17 cellular contexts compared by ENCODE assay signal in genomic region chr19:41098762-41099161, GRCh38. TPM values are rescaled to one million over a fixed set of nuclear protein-coding genes. Genes with fewer than 3 reads are reported as not detected.
DNase-seq lines count a peak whose midpoint lies in the region; ATAC-seq and TF ChIP-seq lines count a peak whose summit lies in the region.
"Had no signal": no experiment of that assay in that cellular context is flagged by ENCODE, and none has a peak within 500 bp of the region (broad histone marks: within the 10 kb centered on the region; RNA-seq: fewer than 3 reads in every experiment).

No MANE protein-coding gene starts in this region.

- H3K4ac ChIP-seq in neuronal stem cell (ENCODE audit: low read length): no peak overlapping the region

- no peak overlapping the region for H3K27ac ChIP-seq in coronary artery
- no peak overlapping the region for H3K27ac ChIP-seq in neuronal stem cell (replicated peaks; ENCODE audit: low read length)
- H3K27ac ChIP-seq in ascending aorta: no peak overlapping the region

- no peak overlapping the region for H2BK15ac ChIP-seq in neuronal stem cell (ENCODE audit: low read length)

- no peak overlapping the region for H2BK120ac ChIP-seq in neuronal stem cell (ENCODE audit: low read depth, low read length)

- H3K14ac ChIP-seq in neuronal stem cell (ENCODE audit: low read length): no peak overlapping the region

- H2AFZ ChIP-seq in neuronal stem cell (ENCODE audit: low read length): no peak overlapping the region

- peak overlapping the region; percentile 72 for H4K8ac ChIP-seq in neuronal stem cell (ENCODE audit: low read depth, low read length)

- no peak overlapping the region for H3K18ac ChIP-seq in neuronal stem cell (ENCODE audit: low read length)

- peaks cover 0 to 1% of the 10 kb centered on the region in 2 donors for H3K9me3 ChIP-seq in neuronal stem cell (replicated peaks in 1 of 2; ENCODE audit: control insufficient read depth in 2 of 2, insufficient read depth in 1 of 2, low read depth in 1 of 2, low read length in 2 of 2)
- peaks cover 0 to 4% of the 10 kb centered on the region in 2 donors for H3K9me3 ChIP-seq in ascending aorta
- H3K9me3 ChIP-seq: BE2C, HAP-1 had no signal

- TF ChIP-seq CTCF in coronary artery (IDR thresholded peaks at IDR 0.05) (no peak), ascending aorta (IDR thresholded peaks at IDR 0.05) (no peak)

- H3K36me3 ChIP-seq in neuronal stem cell (replicated peaks in 1 of 2; ENCODE audit: control insufficient read depth in 2 of 2, insufficient read depth in 2 of 2, low read length in 2 of 2): no peaks in the 10 kb centered on the region
- H3K36me3 ChIP-seq in ascending aorta: no peaks in the 10 kb centered on the region
- H3K36me3 ChIP-seq: BE2C, HAP-1 had no signal

- no peak overlapping the region for H2AK5ac ChIP-seq in neuronal stem cell (ENCODE audit: low read depth, low read length)

- no peak overlapping the region for H3K23ac ChIP-seq in neuronal stem cell (ENCODE audit: low read depth, low read length, poor library complexity)

- WGBS in neuronal stem cell (ENCODE audit: extremely low coverage in 2 of 2, insufficient read length in 2 of 2, insufficient replicate concordance in 1 of 2), 2 donors: no CpG with 5 or more reads among the region's 5 CpGs

- no peak overlapping the region for H2BK12ac ChIP-seq in neuronal stem cell (ENCODE audit: low read length)

- DNase-seq in HT-29 (ENCODE audit: low spot score): peak; percentile 33
- DNase-seq in coronary artery (ENCODE audit: low spot score): peak; percentile 28
- DNase-seq in neuronal stem cell (ENCODE audit: low spot score): no peak
- no peak for DNase-seq in ascending aorta (ENCODE audit: low spot score in 2 of 2)
- no peak for DNase-seq in Kasumi-1 (lab: John Stamatoyannopoulos, UW)
- DNase-seq: ACHN; BE2C; C1 segment of cervical spinal cord; CD4-positive, CD25-positive, alpha-beta regulatory T cell; DMS153; DMS79; GF-D8 had no signal

- H3K27me3 ChIP-seq in neuronal stem cell (ENCODE audit: control insufficient read depth in 3 of 3, insufficient read depth in 3 of 3, low read depth in 1 of 3, low read length in 3 of 3) (no peaks in the 10 kb centered on the region), ascending aorta (no peaks in the 10 kb centered on the region)
- H3K27me3 ChIP-seq: BE2C had no signal

- no peaks in the 10 kb centered on the region for H3K79me1 ChIP-seq in neuronal stem cell (ENCODE audit: low read depth, low read length)

- H3K4me1 ChIP-seq in neuronal stem cell (ENCODE audit: control insufficient read depth in 2 of 2, insufficient read depth in 1 of 2, low read depth in 1 of 2, low read length in 2 of 2) (no peaks in the 10 kb centered on the region), ascending aorta (no peaks in the 10 kb centered on the region)
- H3K4me1 ChIP-seq: BE2C, Caco-2, HAP-1 had no signal

- no peak overlapping the region for H3K4me3 ChIP-seq in coronary artery
- no peak overlapping the region for H3K4me3 ChIP-seq in neuronal stem cell (ENCODE audit: low read length in 2 of 2)
- H3K4me3 ChIP-seq in ascending aorta: no peak overlapping the region
- H3K4me3 ChIP-seq: HAP-1 had no signal

- no peak overlapping the region for H4K91ac ChIP-seq in neuronal stem cell (ENCODE audit: low read depth, low read length, poor library complexity)

- no peak overlapping the region for H3K4me2 ChIP-seq in neuronal stem cell (ENCODE audit: insufficient read depth, low read length, poor library complexity, severe bottlenecking)

- intact Hi-C loops in ascending aorta (cut with DNase I): no loop called here

- no peak for ATAC-seq in GM18868 (IDR thresholded peaks at IDR 0.05; ENCODE audit: unreplicated experiment)

- H3K9ac ChIP-seq in neuronal stem cell (ENCODE audit: low read depth, low read length, poor library complexity): no peak overlapping the region

- no peak overlapping the region for H2BK5ac ChIP-seq in neuronal stem cell (ENCODE audit: low read length)

RNA-seq across cellular contexts. Expression of gene CYP2A13, which starts 10.5 kb away (rescaled TPM):
- not detected in 2 replicates for total RNA-seq in HT-29 (2014; rRNA removed; shearing (Covaris generic))
- polyA plus RNA-seq in neuronal stem cell (2013, experiment 1 of 2): 0.03 TPM
- polyA plus RNA-seq in neuronal stem cell (2013, experiment 2 of 2): 0.03 TPM
- total RNA-seq in ascending aorta: not detected
- total RNA-seq: Caco-2; CD4-positive, CD25-positive, alpha-beta regulatory T cell; Daoy; H4 had no signal
- polyA plus RNA-seq: CD4-positive, CD25-positive, alpha-beta regulatory T cell had no signal

RNA-seq across cellular contexts. Expression of gene CYP2F1, which starts 15.5 kb away (rescaled TPM):
- total RNA-seq in HT-29 (2014; rRNA removed; shearing (Covaris generic)): not detected in 2 replicates
- polyA plus RNA-seq in neuronal stem cell (2013, experiment 1 of 2): not detected
- polyA plus RNA-seq in neuronal stem cell (2013, experiment 2 of 2): 0.03 TPM
- not detected for total RNA-seq in ascending aorta
- total RNA-seq: Caco-2, Daoy, H4 had no signal
- polyA plus RNA-seq: CD4-positive, CD25-positive, alpha-beta regulatory T cell had no signal

Comparison
In these comparisons a context has a peak if more than half of its experiments do, and no peak if none do; other contexts are left out.
1. DNase-seq: peak in HT-29 (single experiment) and coronary artery (single experiment); none in neuronal stem cell (single experiment), ascending aorta (0 of 2) and Kasumi-1 (0 of 2).